Comparison of ENCODE assay signal across 2 cellular contexts in genomic region chr19:14517446-14517839, GRCh38.
TF ChIP-seq lines count a peak whose summit lies in the region.

No MANE protein-coding gene starts in this region.

TF ChIP-seq in A549, 52 proteins besides CTCF, POLR2A, EP300 and RAD21:
- TF ChIP-seq ZSCAN20 (CRISPR knock-in tag; IDR thresholded peaks at IDR 0.05) (no peak), CHD4 (IDR thresholded peaks at IDR 0.05; ENCODE audit: borderline replicate concordance) (no peak), MYC (IDR thresholded peaks at IDR 0.05; ENCODE audit: borderline replicate concordance, low read length) (no peak), CEBPB (IDR thresholded peaks at IDR 0.05) (no peak)

TF ChIP-seq in GM23338, 12 proteins besides CTCF, POLR2A, EP300 and RAD21:
- TF ChIP-seq EZH2 (IDR thresholded peaks at IDR 0.05; ENCODE audit: low read depth, unreplicated experiment) (no peak), ZNF331 (CRISPR knock-in tag; IDR thresholded peaks at IDR 0.05; ENCODE audit: low read depth) (no peak), ZNF462 (CRISPR knock-in tag; IDR thresholded peaks at IDR 0.05) (no peak), STAT1 (IDR thresholded peaks at IDR 0.05; ENCODE audit: unreplicated experiment) (no peak), EZH2phosphoT487 (IDR thresholded peaks at IDR 0.05; ENCODE audit: unreplicated experiment) (no peak), CREB1 (CRISPR knock-in tag; IDR thresholded peaks at IDR 0.05; ENCODE audit: low read depth) (no peak), ETS1 (IDR thresholded peaks at IDR 0.05) (no peak)
TF ChIP-seq in GM23338: peak in this region for 0.
